Comparison of ENCODE assay signal across 10 cellular contexts in the genomic region with DNA sequence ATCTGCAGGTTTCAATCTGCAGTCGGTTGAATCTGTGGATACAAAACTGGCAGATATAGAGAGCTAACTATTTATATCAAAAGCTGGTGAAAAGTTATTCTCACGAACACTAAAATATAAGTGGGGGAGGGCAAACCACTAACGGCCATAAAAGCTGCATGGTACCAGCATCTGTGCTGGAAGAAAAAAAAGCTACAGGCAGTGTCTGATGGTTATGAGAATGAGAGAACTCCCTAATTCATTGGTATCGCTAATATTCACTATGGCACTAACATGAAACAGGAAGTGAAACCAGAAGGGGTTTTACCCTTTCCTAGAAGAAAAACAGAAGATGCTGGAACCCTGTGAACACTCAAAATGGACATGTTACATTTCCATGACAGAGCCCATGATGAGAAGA. TPM values are rescaled to one million over a fixed set of nuclear protein-coding genes. Genes with fewer than 3 reads are reported as not detected.
A peak's percentile ranks its signal among the peaks of the same experiment; 100 is the strongest.
DNase-seq lines count a peak whose midpoint lies in the region; ATAC-seq and TF ChIP-seq lines count a peak whose summit lies in the region.
"Had no signal": no experiment of that assay in that cellular context is flagged by ENCODE, and none has a peak within 500 bp of the region (broad histone marks: within the 10 kb centered on the region; RNA-seq: fewer than 3 reads in every experiment).

No MANE protein-coding gene starts in this region.

- DNase-seq in GM12864 (ENCODE audit: low read depth) = peak; percentile 13
- no peak for DNase-seq in activated naive CD8-positive, alpha-beta T cell treated with anti-CD3 and anti-CD28 coated beads for 36 hours
- DNase-seq in NCI-H526 treated with DMSO at 0.1 percent for 48 hours (lab: John Stamatoyannopoulos, UW) = no peak
- DNase-seq in COLO829 (ENCODE audit: low spot score) = no peak
- DNase-seq in H4 (ENCODE audit: low spot score) = no peak
- DNase-seq in stimulated activated CD4-positive, alpha-beta T cell treated with anti-CD3 and anti-CD28 coated beads, Interleukin-4, amount 100 ng/mL, for 1 hour = no peak
- DNase-seq: DMS79, sigmoid colon had no signal

- ATAC-seq in GM19467 (IDR thresholded peaks at IDR 0.05; ENCODE audit: unreplicated experiment) (peak; percentile 76), HG03159 (IDR thresholded peaks at IDR 0.05; ENCODE audit: unreplicated experiment) (peak; percentile 94)

- peaks cover 22% of the 10 kb centered on the region for H3K9me3 Mint-ChIP-seq in activated naive CD8-positive, alpha-beta T cell treated with anti-CD3 and anti-CD28 coated beads for 36 hours

- no peaks in the 10 kb centered on the region for H3K27me3 Mint-ChIP-seq in activated naive CD8-positive, alpha-beta T cell treated with anti-CD3 and anti-CD28 coated beads for 36 hours

- H3K27ac Mint-ChIP-seq in activated naive CD8-positive, alpha-beta T cell treated with anti-CD3 and anti-CD28 coated beads for 36 hours = peak overlapping the region; percentile 63

- peaks cover 28% of the 10 kb centered on the region for H3K4me1 Mint-ChIP-seq in activated naive CD8-positive, alpha-beta T cell treated with anti-CD3 and anti-CD28 coated beads for 36 hours

- TF ChIP-seq CTCF in GM12864 (IDR thresholded peaks at IDR 0.05; ENCODE audit: low read depth, low read length, missing control alignments) = no peak

- H3K4me3 ChIP-seq in GM12864 (ENCODE audit: low read depth, low read length) = no peak overlapping the region
- H3K4me3 ChIP-seq: sigmoid colon had no signal

- peak overlapping the region; percentile 53 for H3K4me3 Mint-ChIP-seq in activated naive CD8-positive, alpha-beta T cell treated with anti-CD3 and anti-CD28 coated beads for 36 hours

- H3K36me3 Mint-ChIP-seq in activated naive CD8-positive, alpha-beta T cell treated with anti-CD3 and anti-CD28 coated beads for 36 hours = peaks cover 41% of the 10 kb centered on the region

RNA-seq across cellular contexts. Expression of a gene that starts 15.9 kb away (rescaled TPM):
- total RNA-seq in activated naive CD8-positive, alpha-beta T cell treated with anti-CD3 and anti-CD28 coated beads for 36 hours = 10 to 100 TPM in 1 of 2 experiments, 1 to 10 TPM in 1; 10.0 to 11.2 TPM
- total RNA-seq in H4 (2014; rRNA removed; shearing (Covaris generic)) = 26.5 and 35.7 TPM in 2 replicates

RNA-seq across cellular contexts. Expression of a gene that starts 30.4 kb away (rescaled TPM):
- total RNA-seq in activated naive CD8-positive, alpha-beta T cell treated with anti-CD3 and anti-CD28 coated beads for 36 hours = 1 to 10 TPM; 7.9 to 8.3 TPM
- 14.1 and 19.7 TPM in 2 replicates for total RNA-seq in H4 (2014; rRNA removed; shearing (Covaris generic))
